Comparison of ENCODE assay signal across 1 cellular context in genomic region chr5:147403659-147404640, GRCh38.
TF ChIP-seq lines count a peak whose summit lies in the region.

No MANE protein-coding gene starts in this region.

TF ChIP-seq in IMR-90, 13 proteins besides CTCF, POLR2A, EP300 and RAD21 (continued from another document):
- TF ChIP-seq ELK1 (IDR thresholded peaks at IDR 0.05; ENCODE audit: borderline replicate concordance, low read depth, low read length), result no peak
